In genomic region chr16:31704138-31704537, GRCh38 we compare ENCODE assay signal across 24 cellular contexts.
"Had no signal": no experiment of that assay in that cellular context is flagged by ENCODE, and none has a peak within 500 bp of the region (broad histone marks: within the 10 kb centered on the region; RNA-seq: fewer than 3 reads in every experiment).

No MANE protein-coding gene starts in this region.

- H3K27me3 ChIP-seq: esophagus squamous epithelium, sigmoid colon, stomach, thyroid gland, vagina had no signal

- DNase-seq: cortex of kidney; effector memory CD8-positive, alpha-beta T cell; erythroblast; esophagus squamous epithelium; foreskin melanocyte; glutamatergic neuron; heart right ventricle; hippocampal formation; left cardiac atrium; lower lobe of right lung; naive thymus-derived CD8-positive, alpha-beta T cell; sigmoid colon; stimulated activated CD4-positive, alpha-beta T cell treated with anti-CD3 and anti-CD28 coated beads, Interleukin-2, amount 100 ng/mL, for 24 hours; stimulated activated CD4-positive, alpha-beta T cell treated with anti-CD3 and anti-CD28 coated beads, Interleukin-4, amount 100 ng/mL, for 24 hours; stimulated activated naive CD4-positive, alpha-beta T cell treated with Interleukin-2 at 50 U/mL for 16 hours; stomach; thyroid gland; trophoblast cell had no signal

- H3K4me3 ChIP-seq: esophagus squamous epithelium, heart right ventricle, left lung, lower lobe of right lung, sigmoid colon, stomach, thyroid gland, vagina had no signal

- H3K9me3 ChIP-seq: esophagus squamous epithelium, heart right ventricle, left lung, lower lobe of right lung, neutrophil, sigmoid colon, stomach, thyroid gland, vagina had no signal

- H2AFZ ChIP-seq: parathyroid adenoma had no signal

- H3K9ac ChIP-seq: parathyroid adenoma had no signal

- H3K36me3 ChIP-seq: neutrophil had no signal

- H3K27ac ChIP-seq: esophagus squamous epithelium, heart right ventricle, left lung, lower lobe of right lung, neutrophil, parathyroid adenoma, sigmoid colon, stomach, thyroid gland, vagina had no signal

- FAIRE-seq: endometrium, islet of Langerhans had no signal
